ENCODE assay signal across 8 cellular contexts in genomic region chr16:1971678-1972489, GRCh38. TPM values are rescaled to one million over a fixed set of nuclear protein-coding genes. Genes with fewer than 3 reads are reported as not detected.
DNase-seq lines count a peak whose midpoint lies in the region; ATAC-seq and TF ChIP-seq lines count a peak whose summit lies in the region.

TSS of gene TBL3 (plus strand) at chr16:1972053. CDS start at chr16:1972165, 112 bp downstream.

- no peaks in the 10 kb centered on the region for H3K4me1 ChIP-seq in BE2C
- peaks cover 11% of the 10 kb centered on the region for H3K4me1 ChIP-seq in colonic mucosa

- H3K9me3 ChIP-seq in BE2C (no peaks in the 10 kb centered on the region), colonic mucosa (no peaks in the 10 kb centered on the region)

- intact Hi-C loops in colonic mucosa (cut with DNase I), result no loop called here

- H3K36me3 ChIP-seq in BE2C (peaks cover 31% of the 10 kb centered on the region), colonic mucosa (peaks cover 5% of the 10 kb centered on the region)

- TF ChIP-seq CTCF in BE2C (IDR thresholded peaks at IDR 0.05; ENCODE audit: low read depth, low read length) (no peak), colonic mucosa (IDR thresholded peaks at IDR 0.05) (no peak)

- DNase-seq in BE2C (peak; percentile 96), NCI-H524 (lab: John Stamatoyannopoulos, UW) (peak; percentile 86 to 92), colonic mucosa (peak; percentile 93)
- DNase-seq in activated CD4-positive, alpha-beta T cell treated with anti-CD3 and anti-CD28 coated beads for 48 hours, result peak; percentile 97
- peak; percentile 84 to 94 (median 92) for DNase-seq in stimulated activated CD4-positive, alpha-beta T cell treated with anti-CD3 and anti-CD28 coated beads, Interleukin-1b, Interleukin-23, amount 100 ng/mL, for 24 hours (ENCODE audit: low read depth in 4 of 4, low spot score in 1 of 4)

- TF ChIP-seq POLR2A in GM19193 (IDR thresholded peaks at IDR 0.05; ENCODE audit: extremely low read depth, insufficient read depth, insufficient read length), result peak; percentile 96

- H3K9ac ChIP-seq in colonic mucosa (ENCODE audit: low read depth in 2 of 2, low read length in 2 of 2), result peak within 1 kb of the TSS; percentile 90 to 91

- peak; percentile 77 for ATAC-seq in HG03432 (IDR thresholded peaks at IDR 0.05; ENCODE audit: unreplicated experiment)

- peak within 1 kb of the TSS; percentile 82 for H3K27ac ChIP-seq in colonic mucosa
- peak within 1 kb of the TSS; percentile 83 for H3K27ac ChIP-seq in layer of hippocampus (ENCODE audit: low read depth, low read length)

- H3K4me3 ChIP-seq in BE2C (ENCODE audit: low read depth, low read length), result peak within 1 kb of the TSS; percentile 93
- peak within 1 kb of the TSS; percentile 99 for H3K4me3 ChIP-seq in colonic mucosa

- H3K27me3 ChIP-seq in BE2C, result no peaks in the 10 kb centered on the region
- H3K27me3 ChIP-seq in colonic mucosa, result no peaks in the 10 kb centered on the region
- no peaks in the 10 kb centered on the region for H3K27me3 ChIP-seq in layer of hippocampus (ENCODE audit: control insufficient read depth, insufficient read depth, low read length)

RNA-seq across cellular contexts. Expression of gene TBL3, which starts in this region (rescaled TPM):
- 123 TPM for polyA plus RNA-seq in BE2C (2012; ENCODE audit: insufficient read depth, insufficient read length, low read depth)
- total RNA-seq in colonic mucosa, result 10 to 100 TPM; 19.4 to 43.1 TPM

Comparison
In these comparisons a context has a peak if more than half of its experiments do, and no peak if none do; other contexts are left out.
1. Peak in every context shown above with its lines: DNase-seq, ATAC-seq, H3K4me3 ChIP-seq and H3K27ac ChIP-seq.